33 cellular contexts compared by ENCODE assay signal in the genomic region with DNA sequence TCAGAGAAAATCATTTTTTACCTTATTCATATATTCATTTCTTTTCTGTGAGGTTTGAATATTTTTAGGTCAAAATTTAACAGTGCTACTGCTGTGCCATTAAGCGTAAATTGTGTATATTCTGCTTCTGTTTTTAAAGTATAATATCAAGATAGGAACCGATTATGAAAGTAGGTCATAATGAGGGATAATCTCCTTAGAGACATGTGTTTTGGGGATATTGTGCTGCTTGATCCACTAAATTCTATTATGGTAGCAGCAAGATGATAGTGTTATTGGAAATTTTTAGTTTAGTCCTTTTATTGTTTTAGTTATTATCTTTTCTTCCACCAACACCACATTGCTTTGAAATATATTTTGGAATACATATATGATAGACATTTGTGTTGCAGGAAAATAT.
A peak's percentile ranks its signal among the peaks of the same experiment; 100 is the strongest.
DNase-seq lines count a peak whose midpoint lies in the region; ATAC-seq, FAIRE-seq and TF ChIP-seq lines count a peak whose summit lies in the region.
"Had no signal": no experiment of that assay in that cellular context is flagged by ENCODE, and none has a peak within 500 bp of the region (broad histone marks: within the 10 kb centered on the region; RNA-seq: fewer than 3 reads in every experiment).

No MANE protein-coding gene starts in this region.

- H3K9ac ChIP-seq in SK-N-SH = no peak overlapping the region
- H3K9ac ChIP-seq: BLaER1; BLaER1 treated with 17β-estradiol and CSF1 and Interleukin-3, amounts not matched to agents 10 nM and 100 nM had no signal

- H3K4me1 ChIP-seq in SK-N-SH (ENCODE audit: control insufficient read depth in 1 of 2, insufficient read depth in 2 of 2, low read depth in 1 of 2, low read length in 1 of 2) = peaks cover 0 to 8% of the 10 kb centered on the region in 2 experiments; a peak in 2 of 4 replicates
- H3K4me1 ChIP-seq: A549; BLaER1; BLaER1 treated with 17β-estradiol and CSF1 and Interleukin-3, amounts not matched to agents 10 nM and 100 nM; Caco-2 had no signal

- no peak for TF ChIP-seq RAD21 in SK-N-SH (IDR thresholded peaks at IDR 0.05; ENCODE audit: low read length)

- peak in 1 of 2 experiments; percentile 70; a peak in 2 of 4 replicates for TF ChIP-seq EP300 in SK-N-SH (IDR thresholded peaks at IDR 0.05; ENCODE audit: borderline replicate concordance in 1 of 2, low read depth in 1 of 2, low read length in 1 of 2)

- no peak overlapping the region for H2AFZ ChIP-seq in SK-N-SH (ENCODE audit: low read depth)

- no peak for ATAC-seq in SK-N-SH treated with all-trans-retinoic acid at 6 μM for 48 hours
- no peak for ATAC-seq in stimulated activated naive CD8-positive, alpha-beta T cell treated with anti-CD3 and anti-CD28 coated beads, Interleukin-15, Interleukin-2, amounts not matched to agents 100 U/mL and 50 U/mL, for 24 hours
- ATAC-seq: A549; CD8-positive, alpha-beta T cell had no signal

- H3K4me2 ChIP-seq in SK-N-SH = no peak overlapping the region
- H3K4me2 ChIP-seq: A549; BLaER1; BLaER1 treated with 17β-estradiol and CSF1 and Interleukin-3, amounts not matched to agents 10 nM and 100 nM had no signal

- peak overlapping the region in 1 of 2 experiments; percentile 72; a peak in 2 of 4 replicates for H3K27ac ChIP-seq in SK-N-SH (ENCODE audit: low read depth in 2 of 2, low read length in 1 of 2)
- H3K27ac ChIP-seq: 22Rv1; A549; BLaER1; BLaER1 treated with 17β-estradiol and CSF1 and Interleukin-3, amounts not matched to agents 10 nM and 100 nM; C4-2B had no signal

- POLR2A ChIA-PET in SK-N-SH (lab: Yijun Ruan, JAX) = no interaction called here

- 22% methylated on average over 2 of the region's 2 CpGs for WGBS in SK-N-SH (ENCODE audit: low lambda C conversion rate)

- no peaks in the 10 kb centered on the region for H3K79me2 ChIP-seq in SK-N-SH (ENCODE audit: insufficient read depth)

- H3K9me2 ChIP-seq in SK-N-SH = no peaks in the 10 kb centered on the region

- no peaks in the 10 kb centered on the region for H3K27me3 ChIP-seq in SK-N-SH (ENCODE audit: insufficient read depth)
- H3K27me3 ChIP-seq: BE2C; BLaER1; BLaER1 treated with 17β-estradiol and CSF1 and Interleukin-3, amounts not matched to agents 10 nM and 100 nM had no signal

- peak; percentile 12 for DNase-seq in NCI-H82 (lab: John Stamatoyannopoulos, UW)
- DNase-seq in NCI-H82 treated with DMSO at 0.1 percent for 48 hours (lab: John Stamatoyannopoulos, UW; ENCODE audit: unreplicated experiment) = no peak
- no peak for DNase-seq in D721Med (ENCODE audit: insufficient read length, low spot score)
- DNase-seq in SK-N-SH = no peak
- no peak for DNase-seq in activated CD4-positive, CD25-positive, alpha-beta regulatory T cell (lab: John Stamatoyannopoulos, UW)
- DNase-seq in stimulated activated naive CD8-positive, alpha-beta T cell treated with anti-CD3 and anti-CD28 coated beads, Interleukin-15, Interleukin-2, amounts not matched to agents 100 U/mL and 50 U/mL, for 24 hours = no peak
- no peak for DNase-seq in anterior cingulate cortex (lab: John Stamatoyannopoulos, UW)
- DNase-seq: 8988T; ACHN; AML-193; BE2C; C1 segment of cervical spinal cord; Caco-2; Calu3; CD4-positive, alpha-beta memory T cell; CD4-positive, alpha-beta T cell; CD4-positive, CD25-positive, alpha-beta regulatory T cell; CD8-positive, alpha-beta memory T cell; CD8-positive, alpha-beta T cell; COR-L47; DMS 273 treated with DMSO at 0.1 percent for 48 hours; DMS153; DMS53; DMS79; DMS79 treated with DMSO at 0.1 percent for 48 hours; DND-41; EL had no signal

- no peaks in the 10 kb centered on the region for H4K20me1 ChIP-seq in SK-N-SH (ENCODE audit: insufficient read depth)
- H4K20me1 ChIP-seq: BLaER1; BLaER1 treated with 17β-estradiol and CSF1 and Interleukin-3, amounts not matched to agents 10 nM and 100 nM had no signal

- H3K4me3 ChIP-seq in SK-N-SH (ENCODE audit: low read depth in 2 of 2, low read length in 1 of 2) = no peak overlapping the region
- H3K4me3 ChIP-seq: A549; BLaER1; BLaER1 treated with 17β-estradiol and CSF1 and Interleukin-3, amounts not matched to agents 10 nM and 100 nM had no signal

- CTCF ChIA-PET in SK-N-SH (lab: Yijun Ruan, JAX) = no interaction called here

- TF ChIP-seq CTCF in D721Med (IDR thresholded peaks at IDR 0.05; ENCODE audit: insufficient read depth, missing control alignments) = no peak
- no peak for TF ChIP-seq CTCF in SK-N-SH (IDR thresholded peaks at IDR 0.05)

- peak; percentile 95 for FAIRE-seq in D721Med (lab: Jason Lieb, UNC)
- FAIRE-seq: A549 had no signal

- H3K9me3 ChIP-seq in SK-N-SH = no peaks in the 10 kb centered on the region
- H3K9me3 ChIP-seq: A549, BE2C, Caco-2 had no signal

- H3K36me3 ChIP-seq in SK-N-SH (replicated peaks in 1 of 2; ENCODE audit: control insufficient read depth in 1 of 2, insufficient read depth in 2 of 2, low read length in 1 of 2) = no peaks in the 10 kb centered on the region
- H3K36me3 ChIP-seq: BE2C; BLaER1; BLaER1 treated with 17β-estradiol and CSF1 and Interleukin-3, amounts not matched to agents 10 nM and 100 nM had no signal

- no peaks in the 10 kb centered on the region for H3F3A ChIP-seq in SK-N-SH (replicated peaks; ENCODE audit: insufficient read depth)

TF ChIP-seq in SK-N-SH, 30 proteins besides CTCF, POLR2A, EP300 and RAD21:
- TF ChIP-seq GATA2 (CRISPR knock-in tag; IDR thresholded peaks at IDR 0.05) = 0 out of 2 replicates have a peak, but pooled peaks have one; percentile 16
- no peak for TF ChIP-seq FOXM1 (IDR thresholded peaks at IDR 0.05; ENCODE audit: low read depth)

TF ChIP-seq in SK-N-SH treated with all-trans-retinoic acid at 6 μM for 48 hours, 23 proteins besides CTCF, POLR2A, EP300 and RAD21:
- TF ChIP-seq ZNF70 (CRISPR knock-in tag; IDR thresholded peaks at IDR 0.05) (peak; percentile 73; the same call in 1 of the 2 replicates), TCF4 (CRISPR knock-in tag; IDR thresholded peaks at IDR 0.05; ENCODE audit: borderline replicate concordance) (0 out of 2 replicates have a peak, but pooled peaks have one; percentile 40), ISL1 (CRISPR knock-in tag; IDR thresholded peaks at IDR 0.05) (no peak), ZNF8 (CRISPR knock-in tag; IDR thresholded peaks at IDR 0.05) (no peak)
- TF ChIP-seq, protein P1, sequence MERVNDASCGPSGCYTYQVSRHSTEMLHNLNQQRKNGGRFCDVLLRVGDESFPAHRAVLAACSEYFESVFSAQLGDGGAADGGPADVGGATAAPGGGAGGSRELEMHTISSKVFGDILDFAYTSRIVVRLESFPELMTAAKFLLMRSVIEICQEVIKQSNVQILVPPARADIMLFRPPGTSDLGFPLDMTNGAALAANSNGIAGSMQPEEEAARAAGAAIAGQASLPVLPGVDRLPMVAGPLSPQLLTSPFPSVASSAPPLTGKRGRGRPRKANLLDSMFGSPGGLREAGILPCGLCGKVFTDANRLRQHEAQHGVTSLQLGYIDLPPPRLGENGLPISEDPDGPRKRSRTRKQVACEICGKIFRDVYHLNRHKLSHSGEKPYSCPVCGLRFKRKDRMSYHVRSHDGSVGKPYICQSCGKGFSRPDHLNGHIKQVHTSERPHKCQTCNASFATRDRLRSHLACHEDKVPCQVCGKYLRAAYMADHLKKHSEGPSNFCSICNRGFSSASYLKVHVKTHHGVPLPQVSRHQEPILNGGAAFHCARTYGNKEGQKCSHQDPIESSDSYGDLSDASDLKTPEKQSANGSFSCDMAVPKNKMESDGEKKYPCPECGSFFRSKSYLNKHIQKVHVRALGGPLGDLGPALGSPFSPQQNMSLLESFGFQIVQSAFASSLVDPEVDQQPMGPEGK (CRISPR knock-in tag; IDR thresholded peaks at IDR 0.05; ENCODE audit: borderline replicate concordance) = no peak
